27 cellular contexts compared by ENCODE assay signal in the genomic region with DNA sequence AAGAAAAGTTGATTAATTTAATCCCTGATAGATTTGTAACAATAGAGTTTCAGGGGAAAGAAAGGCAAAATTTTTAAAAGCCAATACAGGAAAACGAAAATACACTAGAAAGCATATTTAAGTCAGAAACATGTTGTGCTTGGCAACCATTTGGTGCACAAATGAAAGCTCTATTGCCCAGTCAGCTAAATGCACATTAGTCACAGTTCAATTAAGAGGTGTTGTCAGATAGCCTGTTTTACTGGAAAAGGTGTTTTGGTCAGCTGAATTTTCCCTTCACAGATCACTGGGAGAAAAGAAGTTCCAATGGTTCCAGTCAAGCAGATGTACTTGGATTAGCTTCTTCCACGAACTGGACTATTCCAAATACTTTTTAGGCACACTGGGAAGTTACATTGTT. TPM values are rescaled to one million over a fixed set of nuclear protein-coding genes. Genes with fewer than 3 reads are reported as not detected.
DNase-seq lines count a peak whose midpoint lies in the region; ATAC-seq and TF ChIP-seq lines count a peak whose summit lies in the region.
"Had no signal": no experiment of that assay in that cellular context is flagged by ENCODE, and none has a peak within 500 bp of the region (broad histone marks: within the 10 kb centered on the region; RNA-seq: fewer than 3 reads in every experiment).

No MANE protein-coding gene starts in this region.

- in situ Hi-C loops in brain microvascular endothelial cell (cut with HindIII; ENCODE audit: low pct_ligation_motif_present, low sequenced_read_pairs) = no loop called here

- H3K36me3 ChIP-seq in esophagus muscularis mucosa = no peaks in the 10 kb centered on the region
- no peaks in the 10 kb centered on the region for H3K36me3 ChIP-seq in parathyroid adenoma (ENCODE audit: control insufficient read depth, insufficient read depth, low read length)
- H3K36me3 ChIP-seq in brain microvascular endothelial cell (replicated peaks) = no peaks in the 10 kb centered on the region
- H3K36me3 ChIP-seq: prostate gland, uterus had no signal

- no peak for TF ChIP-seq POLR2A in esophagus muscularis mucosa (IDR thresholded peaks at IDR 0.05; ENCODE audit: low read depth)

- H3K27ac Mint-ChIP-seq in stimulated activated effector memory CD8-positive, alpha-beta T cell treated with anti-CD3 and anti-CD28 coated beads, Interleukin-12 subunit alpha, Interleukin-12 subunit beta, amount 100 ng/mL, for 72 hours = no peak overlapping the region
- H3K27ac Mint-ChIP-seq: activated CD8-positive, alpha-beta T cell treated with anti-CD3 and anti-CD28 coated beads for 36 hours; activated naive CD4-positive, alpha-beta T cell treated with anti-CD3 and anti-CD28 coated beads, Interleukin-2, amount 50 U/mL, for 72 hours; activated T-helper 2 cell treated with anti-CD3 and anti-CD28 coated beads, Interferon-gamma antibody, Interleukin-2, Interleukin-4, amounts not matched to agents 10 μg/mL and 5 μg/mL and 100 μg/mL, durations not matched to agents 14 hours and 24 hours and 36 hours; IgD-negative memory B cell had no signal

- no peaks in the 10 kb centered on the region for H3K9me3 ChIP-seq in esophagus muscularis mucosa
- no peaks in the 10 kb centered on the region for H3K9me3 ChIP-seq in parathyroid adenoma (ENCODE audit: control insufficient read depth, low read length)
- H3K9me3 ChIP-seq: prostate gland, uterus had no signal

- H2AFZ ChIP-seq in parathyroid adenoma = peak overlapping the region; percentile 33

- H3K27ac ChIP-seq in esophagus muscularis mucosa (replicated peaks in 1 of 4) (peak overlapping the region in 2 of 4 donors; percentile 9 to 53), parathyroid adenoma (no peak overlapping the region), brain microvascular endothelial cell (no peak overlapping the region)
- H3K27ac ChIP-seq: prostate gland, uterus had no signal

- H3K4me1 Mint-ChIP-seq in stimulated activated effector memory CD8-positive, alpha-beta T cell treated with anti-CD3 and anti-CD28 coated beads, Interleukin-12 subunit alpha, Interleukin-12 subunit beta, amount 100 ng/mL, for 72 hours = no peaks in the 10 kb centered on the region
- H3K4me1 Mint-ChIP-seq: IgD-negative memory B cell had no signal

- peak overlapping the region; percentile 31 for H3K4me2 ChIP-seq in parathyroid adenoma (ENCODE audit: low read length)

- no peak overlapping the region for H3K4me3 Mint-ChIP-seq in stimulated activated effector memory CD8-positive, alpha-beta T cell treated with anti-CD3 and anti-CD28 coated beads, Interleukin-12 subunit alpha, Interleukin-12 subunit beta, amount 100 ng/mL, for 72 hours
- H3K4me3 Mint-ChIP-seq: activated CD8-positive, alpha-beta T cell treated with anti-CD3 and anti-CD28 coated beads for 36 hours; IgD-negative memory B cell had no signal

- no peak overlapping the region for H3K9ac ChIP-seq in parathyroid adenoma

- peak; percentile 16 for DNase-seq in DMS53 (lab: John Stamatoyannopoulos, UW)
- DNase-seq in DMS53 treated with DMSO at 0.1 percent for 48 hours (lab: John Stamatoyannopoulos, UW; ENCODE audit: unreplicated experiment) = no peak
- DNase-seq in astrocyte of the hippocampus (ENCODE audit: low read depth, low spot score) = peak; percentile 56
- no peak for DNase-seq in esophagus muscularis mucosa (ENCODE audit: extremely low spot score)
- no peak for DNase-seq in NCI-H510A treated with DMSO at 0.1 percent for 48 hours (lab: John Stamatoyannopoulos, UW)
- no peak for DNase-seq in stimulated activated effector memory CD8-positive, alpha-beta T cell treated with anti-CD3 and anti-CD28 coated beads, Interleukin-12 subunit alpha, Interleukin-12 subunit beta, amount 100 ng/mL, for 72 hours (ENCODE audit: low spot score in 2 of 2)
- no peak for DNase-seq in brain microvascular endothelial cell
- DNase-seq: 8988T; activated CD4-positive, alpha-beta T cell treated with anti-CD3 and anti-CD28 coated beads for 1 hour; activated CD8-positive, alpha-beta T cell treated with anti-CD3 and anti-CD28 coated beads for 36 hours; Calu3; central memory CD4-positive, alpha-beta T cell; head of caudate nucleus; mesenchymal stem cell; NCI-H1105 treated with DMSO at 0.1 percent for 48 hours; NCI-H2029 treated with DMSO at 0.1 percent for 48 hours; NCI-H2227 treated with DMSO at 0.1 percent for 48 hours; NCI-H748 treated with DMSO at 0.1 percent for 48 hours; stimulated activated CD4-positive, alpha-beta T cell treated with anti-CD3 and anti-CD28 coated beads, Interleukin-15, amount 100 ng/mL, for 24 hours; stimulated activated naive CD4-positive, alpha-beta T cell; T-helper 2 cell; uterus had no signal

- H3K4me1 ChIP-seq in esophagus muscularis mucosa (peaks cover 0 to 30% (median 10%) of the 10 kb centered on the region in 4 donors), parathyroid adenoma (no peaks in the 10 kb centered on the region)
- H3K4me1 ChIP-seq: prostate gland had no signal

- TF ChIP-seq CTCF in esophagus muscularis mucosa (IDR thresholded peaks at IDR 0.05) (no peak), parathyroid adenoma (IDR thresholded peaks at IDR 0.05) (no peak), brain microvascular endothelial cell (IDR thresholded peaks at IDR 0.05; ENCODE audit: low read depth, low read length, missing control alignments) (no peak)

- no peaks in the 10 kb centered on the region for H3K9me3 Mint-ChIP-seq in stimulated activated effector memory CD8-positive, alpha-beta T cell treated with anti-CD3 and anti-CD28 coated beads, Interleukin-12 subunit alpha, Interleukin-12 subunit beta, amount 100 ng/mL, for 72 hours
- H3K9me3 Mint-ChIP-seq: activated CD8-positive, alpha-beta T cell treated with anti-CD3 and anti-CD28 coated beads for 36 hours; activated naive CD4-positive, alpha-beta T cell treated with anti-CD3 and anti-CD28 coated beads, Interleukin-2, amount 50 U/mL, for 72 hours; activated T-helper 2 cell treated with anti-CD3 and anti-CD28 coated beads, Interferon-gamma antibody, Interleukin-2, Interleukin-4, amounts not matched to agents 10 μg/mL and 5 μg/mL and 100 μg/mL, durations not matched to agents 14 hours and 24 hours and 36 hours had no signal

- H3K4me3 ChIP-seq in esophagus muscularis mucosa = no peak overlapping the region
- H3K4me3 ChIP-seq in parathyroid adenoma (ENCODE audit: low read depth, low read length) = no peak overlapping the region
- no peak overlapping the region for H3K4me3 ChIP-seq in brain microvascular endothelial cell (ENCODE audit: low read depth, low read length)
- H3K4me3 ChIP-seq: prostate gland, uterus had no signal

- no peaks in the 10 kb centered on the region for H3K79me2 ChIP-seq in parathyroid adenoma

- ATAC-seq in stimulated activated effector memory CD8-positive, alpha-beta T cell treated with anti-CD3 and anti-CD28 coated beads, Interleukin-12 subunit alpha, Interleukin-12 subunit beta, amount 100 ng/mL, for 72 hours = no peak
- ATAC-seq: activated CD8-positive, alpha-beta T cell treated with anti-CD3 and anti-CD28 coated beads for 36 hours; activated naive CD4-positive, alpha-beta T cell treated with anti-CD3 and anti-CD28 coated beads, Interleukin-2, amount 50 U/mL, for 72 hours had no signal

- intact Hi-C loops in esophagus muscularis mucosa (cut with DNase I) = no loop called here

- 41% methylated on average over 2 of the region's 2 CpGs for WGBS in esophagus muscularis mucosa

- no peaks in the 10 kb centered on the region for H3K36me3 Mint-ChIP-seq in stimulated activated effector memory CD8-positive, alpha-beta T cell treated with anti-CD3 and anti-CD28 coated beads, Interleukin-12 subunit alpha, Interleukin-12 subunit beta, amount 100 ng/mL, for 72 hours
- H3K36me3 Mint-ChIP-seq: activated naive CD4-positive, alpha-beta T cell treated with anti-CD3 and anti-CD28 coated beads, Interleukin-2, amount 50 U/mL, for 72 hours; IgD-negative memory B cell had no signal

- TF ChIP-seq EP300 in esophagus muscularis mucosa (IDR thresholded peaks at IDR 0.05) = peak; percentile 83

- H3K27me3 ChIP-seq in esophagus muscularis mucosa = no peaks in the 10 kb centered on the region
- no peaks in the 10 kb centered on the region for H3K27me3 ChIP-seq in parathyroid adenoma (ENCODE audit: control insufficient read depth, insufficient read depth, low read length)
- no peaks in the 10 kb centered on the region for H3K27me3 ChIP-seq in brain microvascular endothelial cell (replicated peaks)
- H3K27me3 ChIP-seq: uterus had no signal

RNA-seq across cellular contexts. Expression of a gene that starts 25.4 kb away (rescaled TPM):
- total RNA-seq in esophagus muscularis mucosa = 10 to 100 TPM; 15.8 to 39.9 (median 24.0) TPM
- total RNA-seq: activated CD8-positive, alpha-beta T cell treated with anti-CD3 and anti-CD28 coated beads for 36 hours; activated naive CD4-positive, alpha-beta T cell treated with anti-CD3 and anti-CD28 coated beads, Interleukin-2, amount 50 U/mL, for 72 hours; activated T-helper 2 cell treated with anti-CD3 and anti-CD28 coated beads, Interferon-gamma antibody, Interleukin-2, Interleukin-4, amounts not matched to agents 10 μg/mL and 5 μg/mL and 100 μg/mL, durations not matched to agents 14 hours and 24 hours and 36 hours had no signal

Comparison
In these comparisons a context has a peak if more than half of its experiments do, and no peak if none do; other contexts are left out.
1. DNase-seq: peak in DMS53 (single experiment) and astrocyte of the hippocampus (single experiment); none in DMS53 treated with DMSO at 0.1 percent for 48 hours (single experiment), esophagus muscularis mucosa (single experiment), NCI-H510A treated with DMSO at 0.1 percent for 48 hours (single experiment), stimulated activated effector memory CD8-positive, alpha-beta T cell treated with anti-CD3 and anti-CD28 coated beads, Interleukin-12 subunit alpha, Interleukin-12 subunit beta, amount 100 ng/mL, for 72 hours (0 of 2) and brain microvascular endothelial cell (single experiment).